29 cellular contexts compared by ENCODE assay signal in the genomic region with DNA sequence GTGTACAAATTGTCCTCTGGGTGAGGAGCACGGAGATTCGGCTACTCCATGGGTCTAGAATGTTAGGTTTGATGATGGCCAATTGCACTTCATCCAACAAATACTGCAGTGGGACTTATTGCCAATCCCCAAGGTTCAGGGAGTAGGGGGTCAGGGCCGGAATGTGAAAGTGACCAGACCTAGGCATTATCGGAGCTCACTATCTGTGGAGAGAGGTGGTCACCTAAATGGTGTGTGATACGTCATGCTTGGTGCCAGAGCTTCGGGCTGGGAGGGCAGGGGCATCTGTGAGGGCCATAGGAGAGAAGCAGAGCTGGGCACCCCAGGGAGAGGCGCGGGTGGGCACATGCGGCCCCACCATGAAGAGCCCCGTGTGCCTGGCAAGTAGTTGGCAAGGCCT.
"Had no signal": no experiment of that assay in that cellular context is flagged by ENCODE, and none has a peak within 500 bp of the region (broad histone marks: within the 10 kb centered on the region; RNA-seq: fewer than 3 reads in every experiment).

No MANE protein-coding gene starts in this region.

- H3K79me2 ChIP-seq: parathyroid adenoma had no signal

- H3K27ac ChIP-seq: ovary, parathyroid adenoma, psoas muscle, suprapubic skin, testis, tibial artery, transverse colon, upper lobe of right lung, uterus had no signal

- FAIRE-seq: small intestine had no signal

- H3K4me3 Mint-ChIP-seq: naive B cell; naive thymus-derived CD8-positive, alpha-beta T cell; natural killer cell treated with Interleukin-12 subunit alpha and Interleukin-12 subunit beta and Interleukin-15 and Interleukin-18, amount 100 ng/mL, for 72 hours; nephron progenitor cell; neural crest cell; stimulated activated effector memory CD8-positive, alpha-beta T cell treated with anti-CD3 and anti-CD28 coated beads, Interleukin-12 subunit alpha, Interleukin-12 subunit beta, amount 100 ng/mL, for 72 hours; stimulated activated naive CD8-positive, alpha-beta T cell treated with anti-CD3 and anti-CD28 coated beads, Interleukin-15, amount 100 ng/mL, for 72 hours; type B pancreatic cell had no signal

- DNase-seq: naive B cell; naive thymus-derived CD8-positive, alpha-beta T cell; nephron progenitor cell; occipital lobe; ovary; posterior cingulate gyrus; psoas muscle; right cardiac atrium; small intestine; stimulated activated CD4-positive, alpha-beta T cell treated with anti-CD3 and anti-CD28 coated beads, Interleukin-15, amount 100 ng/mL, for 24 hours; stimulated activated CD4-positive, alpha-beta T cell treated with anti-CD3 and anti-CD28 coated beads, Interleukin-2, amount 100 ng/mL, for 24 hours; stimulated activated CD4-positive, alpha-beta T cell treated with anti-CD3 and anti-CD28 coated beads, Interleukin-2, amount 100 ng/mL, for 48 hours; stimulated activated CD4-positive, alpha-beta T cell treated with anti-CD3 and anti-CD28 coated beads, Interleukin-4, amount 100 ng/mL, for 24 hours; stimulated activated naive CD4-positive, alpha-beta T cell; stimulated activated naive CD8-positive, alpha-beta T cell treated with anti-CD3 and anti-CD28 coated beads, Interleukin-15, amount 100 ng/mL, for 72 hours; stimulated activated naive CD8-positive, alpha-beta T cell treated with anti-CD3 and anti-CD28 coated beads, Interleukin-15, Interleukin-2, amounts not matched to agents 100 U/mL and 50 U/mL, for 24 hours; substantia nigra; testis; transverse colon; upper lobe of right lung; uterus had no signal

- H3K4me3 ChIP-seq: ovary, psoas muscle, suprapubic skin, testis, tibial artery, transverse colon, upper lobe of right lung, uterus had no signal

- H3K9me3 Mint-ChIP-seq: naive thymus-derived CD8-positive, alpha-beta T cell; natural killer cell treated with Interleukin-12 subunit alpha and Interleukin-12 subunit beta and Interleukin-15 and Interleukin-18, amount 100 ng/mL, for 72 hours; neural crest cell; stimulated activated effector memory CD8-positive, alpha-beta T cell treated with anti-CD3 and anti-CD28 coated beads, Interleukin-12 subunit alpha, Interleukin-12 subunit beta, amount 100 ng/mL, for 72 hours; stimulated activated naive CD8-positive, alpha-beta T cell treated with anti-CD3 and anti-CD28 coated beads, Interleukin-15, amount 100 ng/mL, for 72 hours had no signal

- H3K36me3 ChIP-seq: ovary, suprapubic skin, tibial artery, transverse colon, upper lobe of right lung, uterus had no signal

- H3K27me3 ChIP-seq: ovary, testis, upper lobe of right lung, uterus had no signal

- H3K4me1 ChIP-seq: parathyroid adenoma, psoas muscle, suprapubic skin, testis, tibial artery, transverse colon, upper lobe of right lung, uterus had no signal

- H3K4me1 Mint-ChIP-seq: naive B cell; naive thymus-derived CD8-positive, alpha-beta T cell; stimulated activated effector memory CD8-positive, alpha-beta T cell treated with anti-CD3 and anti-CD28 coated beads, Interleukin-12 subunit alpha, Interleukin-12 subunit beta, amount 100 ng/mL, for 72 hours; stimulated activated naive CD8-positive, alpha-beta T cell treated with anti-CD3 and anti-CD28 coated beads, Interleukin-15, amount 100 ng/mL, for 72 hours had no signal

- ATAC-seq: naive thymus-derived CD8-positive, alpha-beta T cell; natural killer cell treated with Interleukin-12 subunit alpha and Interleukin-12 subunit beta and Interleukin-15 and Interleukin-18, amount 100 ng/mL, for 72 hours; psoas muscle; right cardiac atrium; sciatic nerve; stimulated activated effector memory CD8-positive, alpha-beta T cell treated with anti-CD3 and anti-CD28 coated beads, Interleukin-12 subunit alpha, Interleukin-12 subunit beta, amount 100 ng/mL, for 72 hours; stimulated activated naive CD8-positive, alpha-beta T cell treated with anti-CD3 and anti-CD28 coated beads, Interleukin-15, amount 100 ng/mL, for 72 hours; stimulated activated naive CD8-positive, alpha-beta T cell treated with anti-CD3 and anti-CD28 coated beads, Interleukin-15, Interleukin-2, amounts not matched to agents 100 U/mL and 50 U/mL, for 24 hours; upper lobe of right lung had no signal

- H3K27ac Mint-ChIP-seq: naive thymus-derived CD8-positive, alpha-beta T cell; natural killer cell treated with Interleukin-12 subunit alpha and Interleukin-12 subunit beta and Interleukin-15 and Interleukin-18, amount 100 ng/mL, for 72 hours; nephron progenitor cell; stimulated activated effector memory CD8-positive, alpha-beta T cell treated with anti-CD3 and anti-CD28 coated beads, Interleukin-12 subunit alpha, Interleukin-12 subunit beta, amount 100 ng/mL, for 72 hours; type B pancreatic cell had no signal

- H3K9ac ChIP-seq: parathyroid adenoma had no signal

- H3K36me3 Mint-ChIP-seq: naive B cell; naive thymus-derived CD8-positive, alpha-beta T cell; natural killer cell treated with Interleukin-12 subunit alpha and Interleukin-12 subunit beta and Interleukin-15 and Interleukin-18, amount 100 ng/mL, for 72 hours; stimulated activated effector memory CD8-positive, alpha-beta T cell treated with anti-CD3 and anti-CD28 coated beads, Interleukin-12 subunit alpha, Interleukin-12 subunit beta, amount 100 ng/mL, for 72 hours; type B pancreatic cell had no signal

- H2AFZ ChIP-seq: parathyroid adenoma had no signal

- H3K9me3 ChIP-seq: ovary, psoas muscle, suprapubic skin, testis, tibial artery, transverse colon, upper lobe of right lung, uterus had no signal
